1 cellular context compared by ENCODE assay signal in the genomic region with DNA sequence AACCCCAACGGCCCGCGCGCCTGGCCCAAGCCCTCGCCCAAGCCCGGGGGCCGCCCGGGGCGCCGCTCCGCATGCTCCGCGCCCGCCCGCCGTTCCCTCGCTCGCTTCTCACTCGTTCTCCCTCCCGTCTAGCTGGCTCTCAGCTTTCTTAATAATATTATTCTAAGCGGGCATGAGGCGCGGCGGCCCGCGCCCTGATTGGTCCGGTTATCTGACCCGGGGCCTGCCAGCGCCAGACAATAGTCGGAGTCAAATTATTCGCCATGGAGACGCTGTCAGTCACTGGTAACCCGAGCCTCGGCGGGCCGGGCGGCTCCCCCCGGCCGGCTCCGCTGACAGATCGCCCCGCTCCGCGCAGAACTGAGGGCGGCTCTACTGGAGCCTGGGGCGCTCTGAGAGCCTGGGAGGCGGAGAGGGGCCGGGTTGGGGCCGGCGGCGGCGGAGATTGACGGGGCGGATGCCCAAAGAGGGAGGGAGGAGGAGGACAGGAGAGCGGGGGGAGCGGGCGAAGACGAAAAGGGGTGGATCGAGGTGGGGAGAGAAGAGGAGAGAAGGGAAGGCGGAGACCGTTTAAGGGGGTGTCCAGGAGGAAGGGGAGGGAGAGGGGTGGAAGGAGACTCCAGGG.
TF ChIP-seq lines count a peak whose summit lies in the region.

A gene (minus strand): TSS at position 150 of the 625 bp plus-strand sequence. CDS start 342 bp downstream, outside the sequence.

TF ChIP-seq in HEK293, 187 proteins besides CTCF, POLR2A, EP300 and RAD21 (continued from another document):
- TF ChIP-seq, protein P1, sequence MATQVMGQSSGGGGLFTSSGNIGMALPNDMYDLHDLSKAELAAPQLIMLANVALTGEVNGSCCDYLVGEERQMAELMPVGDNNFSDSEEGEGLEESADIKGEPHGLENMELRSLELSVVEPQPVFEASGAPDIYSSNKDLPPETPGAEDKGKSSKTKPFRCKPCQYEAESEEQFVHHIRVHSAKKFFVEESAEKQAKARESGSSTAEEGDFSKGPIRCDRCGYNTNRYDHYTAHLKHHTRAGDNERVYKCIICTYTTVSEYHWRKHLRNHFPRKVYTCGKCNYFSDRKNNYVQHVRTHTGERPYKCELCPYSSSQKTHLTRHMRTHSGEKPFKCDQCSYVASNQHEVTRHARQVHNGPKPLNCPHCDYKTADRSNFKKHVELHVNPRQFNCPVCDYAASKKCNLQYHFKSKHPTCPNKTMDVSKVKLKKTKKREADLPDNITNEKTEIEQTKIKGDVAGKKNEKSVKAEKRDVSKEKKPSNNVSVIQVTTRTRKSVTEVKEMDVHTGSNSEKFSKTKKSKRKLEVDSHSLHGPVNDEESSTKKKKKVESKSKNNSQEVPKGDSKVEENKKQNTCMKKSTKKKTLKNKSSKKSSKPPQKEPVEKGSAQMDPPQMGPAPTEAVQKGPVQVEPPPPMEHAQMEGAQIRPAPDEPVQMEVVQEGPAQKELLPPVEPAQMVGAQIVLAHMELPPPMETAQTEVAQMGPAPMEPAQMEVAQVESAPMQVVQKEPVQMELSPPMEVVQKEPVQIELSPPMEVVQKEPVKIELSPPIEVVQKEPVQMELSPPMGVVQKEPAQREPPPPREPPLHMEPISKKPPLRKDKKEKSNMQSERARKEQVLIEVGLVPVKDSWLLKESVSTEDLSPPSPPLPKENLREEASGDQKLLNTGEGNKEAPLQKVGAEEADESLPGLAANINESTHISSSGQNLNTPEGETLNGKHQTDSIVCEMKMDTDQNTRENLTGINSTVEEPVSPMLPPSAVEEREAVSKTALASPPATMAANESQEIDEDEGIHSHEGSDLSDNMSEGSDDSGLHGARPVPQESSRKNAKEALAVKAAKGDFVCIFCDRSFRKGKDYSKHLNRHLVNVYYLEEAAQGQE (tag by site-specific recombination; IDR thresholded peaks at IDR 0.05): no peak
- TF ChIP-seq ZNF335 (tag by site-specific recombination; conservative IDR thresholded peaks at IDR 0.05): peak; percentile 83
- TF ChIP-seq ZNF174 (tag by site-specific recombination; IDR thresholded peaks at IDR 0.05): no peak
- no peak for TF ChIP-seq ZNF514 (tag by site-specific recombination; IDR thresholded peaks at IDR 0.05)
- TF ChIP-seq ZNF248 (tag by site-specific recombination; IDR thresholded peaks at IDR 0.05): no peak
